ENCODE assay signal across 8 cellular contexts in genomic region chr1:226001852-226002666, GRCh38. TPM values are rescaled to one million over a fixed set of nuclear protein-coding genes. Genes with fewer than 3 reads are reported as not detected.
DNase-seq lines count a peak whose midpoint lies in the region; ATAC-seq and TF ChIP-seq lines count a peak whose summit lies in the region.

No MANE protein-coding gene starts in this region.

- H3K4me1 Mint-ChIP-seq in T-helper 17 cell = peaks cover 27% of the 10 kb centered on the region
- H3K4me1 Mint-ChIP-seq in brain = peaks cover 53% of the 10 kb centered on the region

- H3K9me3 ChIP-seq in MG63 (no peaks in the 10 kb centered on the region), T-helper 17 cell (ENCODE audit: control insufficient read depth, low read length, poor library complexity, severe bottlenecking) (no peaks in the 10 kb centered on the region), left lung (no peaks in the 10 kb centered on the region)

- TF ChIP-seq CTCF in brain (conservative IDR thresholded peaks at IDR 0.05) = no peak
- TF ChIP-seq CTCF in left lung (IDR thresholded peaks at IDR 0.05) = no peak

- peaks cover 12 to 60% of the 10 kb centered on the region in 2 donors for H3K4me1 ChIP-seq in left lung

- H3K4me3 ChIP-seq in MG63 = no peak overlapping the region
- H3K4me3 ChIP-seq in left lung = peak overlapping the region; percentile 2 to 11

- H3K27ac Mint-ChIP-seq in T-helper 17 cell (peak overlapping the region; percentile 100), brain (peak overlapping the region; percentile 1 to 83 (median 68))

- peaks cover 3% of the 10 kb centered on the region for H3K36me3 Mint-ChIP-seq in T-helper 17 cell (ENCODE audit: low read depth)
- H3K36me3 Mint-ChIP-seq in brain = peaks cover 3% of the 10 kb centered on the region

- DNase-seq in NCI-H1105 treated with DMSO at 0.1 percent for 48 hours (lab: John Stamatoyannopoulos, UW) (peak; percentile 13), NCI-H1105 (lab: John Stamatoyannopoulos, UW) (no peak), MG63 (peak; percentile 57), T-helper 17 cell (peak in 2 of 3 donors; percentile 15 to 47), left lung (peak in 1 of 2 donors; percentile 83)
- DNase-seq in stimulated activated CD8-positive, alpha-beta memory T cell treated with anti-CD3 and anti-CD28 coated beads, Interleukin-15, amount 100 ng/mL, for 4 hours (ENCODE audit: low read depth in 2 of 2) = peak; percentile 8 to 19

- H3K4me3 Mint-ChIP-seq in T-helper 17 cell (peak overlapping the region; percentile 62), brain (peak overlapping the region in 3 of 5 experiments; percentile 1 to 29 (median 7))

- no peaks in the 10 kb centered on the region for H3K27me3 Mint-ChIP-seq in T-helper 17 cell
- peaks cover 11% of the 10 kb centered on the region for H3K27me3 Mint-ChIP-seq in brain

- peaks cover 0 to 4% (median 0%) of the 10 kb centered on the region in 5 experiments for H3K9me3 Mint-ChIP-seq in brain

- ATAC-seq in T-helper 17 cell = peak; percentile 10
- peak; percentile 16 for ATAC-seq in left lung
- no peak for ATAC-seq in GM19035 (IDR thresholded peaks at IDR 0.05; ENCODE audit: unreplicated experiment)

- intact Hi-C loops in left lung (cut with DNase I) = no loop called here

- H3K27me3 ChIP-seq in MG63 = no peaks in the 10 kb centered on the region
- H3K27me3 ChIP-seq in left lung = no peaks in the 10 kb centered on the region

- peak overlapping the region; percentile 87 to 100 for H3K27ac ChIP-seq in left lung

- H3K36me3 ChIP-seq in MG63 (peaks cover 8% of the 10 kb centered on the region), left lung (no peaks in the 10 kb centered on the region)

RNA-seq across cellular contexts. Expression of gene SDE2, which starts 2.9 kb away (rescaled TPM):
- total RNA-seq in MG63 (2014; rRNA removed; shearing (Covaris generic); ENCODE audit: low replicate concordance) = 16.3 and 19.4 TPM in 2 replicates
- total RNA-seq in T-helper 17 cell = 10 to 100 TPM; 31.7 to 37.6 TPM
- polyA plus RNA-seq in brain (ENCODE audit: insufficient read depth, low read depth, low replicate concordance) = 8.5 TPM
- total RNA-seq in left lung = 10 to 100 TPM; 15.8 to 17.1 TPM
